In genomic region chr3:53254190-53254809, GRCh38 we compare ENCODE assay signal across 8 cellular contexts. TPM values are rescaled to one million over a fixed set of nuclear protein-coding genes. Genes with fewer than 3 reads are reported as not detected.
DNase-seq lines count a peak whose midpoint lies in the region; ATAC-seq, FAIRE-seq and TF ChIP-seq lines count a peak whose summit lies in the region.

No MANE protein-coding gene starts in this region.

- dilution Hi-C loops in endothelial cell of umbilical vein (cut with MboI; ENCODE audit: extremely low pct_ligation_motif_present, low sequenced_read_pairs), result no loop called here

- peaks cover 65% of the 10 kb centered on the region for H3K79me2 ChIP-seq in endothelial cell of umbilical vein (ENCODE audit: control insufficient read depth, insufficient read depth, low read length)

- no peaks in the 10 kb centered on the region for H3K9me1 ChIP-seq in endothelial cell of umbilical vein (replicated peaks; ENCODE audit: control insufficient read depth, extremely low read depth, insufficient read depth, low read length)

- H3K27ac ChIP-seq in Peyer's patch (peak overlapping the region; percentile 80 to 96 (median 90)), endothelial cell of umbilical vein (ENCODE audit: insufficient read depth, low read depth, low read length) (peak overlapping the region; percentile 44)

- peak; percentile 47 for FAIRE-seq in endothelial cell of umbilical vein (lab: Jason Lieb, UNC)

- H3K27ac Mint-ChIP-seq in naive B cell, result peak overlapping the region in 5 of 6 donors; percentile 62 to 92 (median 87)

- ATAC-seq in Right ventricle myocardium superior (ENCODE audit: poor library complexity) (peak; percentile 3), naive B cell (ENCODE audit: low read depth in 2 of 2) (no peak)

- CTCF ChIA-PET in endothelial cell of umbilical vein (lab: Charles Lee), result interaction anchor here (2.3 kb wide), 1 partner anchor 34 kb away, joined by 9 read pairs; no protein-coding TSS in a partner anchor

- H3K36me3 ChIP-seq in Peyer's patch, result no peaks in the 10 kb centered on the region
- H3K36me3 ChIP-seq in endothelial cell of umbilical vein (ENCODE audit: control insufficient read depth in 2 of 2, extremely low read depth in 1 of 2, insufficient read depth in 2 of 2, low read length in 2 of 2), result no peaks in the 10 kb centered on the region

- H3K4me1 ChIP-seq in Peyer's patch (peaks cover 0 to 40% (median 19%) of the 10 kb centered on the region in 4 donors), endothelial cell of umbilical vein (ENCODE audit: control insufficient read depth, extremely low read depth, insufficient read depth, low read length) (peaks cover 22% of the 10 kb centered on the region)

- H3K4me2 ChIP-seq in endothelial cell of umbilical vein (ENCODE audit: insufficient read depth, low read length), result peak overlapping the region; percentile 91

- DNase-seq in Right ventricle myocardium superior (no peak), cardiac septum (ENCODE audit: low spot score) (no peak), Peyer's patch (peak in 1 of 3 donors; percentile 60), endothelial cell of umbilical vein (ENCODE audit: low read depth, low spot score) (peak; percentile 31), naive B cell (no peak), OCI-M2 (lab: John Stamatoyannopoulos, UW; ENCODE audit: unreplicated experiment) (no peak), GM19238 (ENCODE audit: insufficient read length, low spot score) (no peak), NCI-H128 (lab: John Stamatoyannopoulos, UW; ENCODE audit: unreplicated experiment) (no peak)

- no peak for TF ChIP-seq CTCF in Peyer's patch (IDR thresholded peaks at IDR 0.05)
- no peak for TF ChIP-seq CTCF in endothelial cell of umbilical vein (IDR thresholded peaks at IDR 0.05; ENCODE audit: extremely low read depth in 1 of 2, insufficient read depth in 1 of 2, low read depth in 1 of 2, low read length in 2 of 2)

- POLR2A ChIA-PET in endothelial cell of umbilical vein (lab: Charles Lee), result no interaction called here

- H3K9me3 Mint-ChIP-seq in naive B cell, result no peaks in the 10 kb centered on the region

- H3K27me3 ChIP-seq in Peyer's patch (no peaks in the 10 kb centered on the region), endothelial cell of umbilical vein (ENCODE audit: control insufficient read depth in 2 of 2, insufficient read depth in 2 of 2, low read length in 2 of 2) (no peaks in the 10 kb centered on the region)

- BruUV-seq in endothelial cell of umbilical vein (replicated peaks; lab: Mats Ljungman, UMichigan), result TSS peak; percentile 29

- intact Hi-C loops in Right ventricle myocardium superior (cut with DNase I), result no loop called here
- intact Hi-C loops in cardiac septum (cut with DNase I), result no loop called here
- intact Hi-C loops in endothelial cell of umbilical vein (cut with micrococcal nuclease), result loop anchor here (1.0 kb wide), 1 partner anchor 16 kb away; no protein-coding TSS in a partner anchor

- peak overlapping the region; percentile 87 to 94 (median 90) for H3K4me3 Mint-ChIP-seq in naive B cell

- H4K20me1 ChIP-seq in endothelial cell of umbilical vein (replicated peaks; ENCODE audit: control insufficient read depth, extremely low read depth, insufficient read depth, low read length), result peaks cover 3% of the 10 kb centered on the region

- no peaks in the 10 kb centered on the region for H3K9me3 ChIP-seq in Peyer's patch
- no peaks in the 10 kb centered on the region for H3K9me3 ChIP-seq in endothelial cell of umbilical vein (replicated peaks; ENCODE audit: control insufficient read depth, insufficient read depth, low read length)

- H3K9ac ChIP-seq in endothelial cell of umbilical vein (replicated peaks; ENCODE audit: extremely low read depth, insufficient read depth, low read length), result peak overlapping the region; percentile 76

- TF ChIP-seq POLR2A in Peyer's patch (IDR thresholded peaks at IDR 0.05) (no peak), endothelial cell of umbilical vein (IDR thresholded peaks at IDR 0.05; ENCODE audit: low read depth, low read length) (peak; percentile 21)

- H3K27me3 Mint-ChIP-seq in naive B cell, result no peaks in the 10 kb centered on the region

- H3K36me3 Mint-ChIP-seq in naive B cell, result no peaks in the 10 kb centered on the region

- peaks cover 36 to 62% (median 59%) of the 10 kb centered on the region in 3 donors for H3K4me1 Mint-ChIP-seq in naive B cell

- H2AFZ ChIP-seq in endothelial cell of umbilical vein (ENCODE audit: low read depth, low read length), result no peak overlapping the region

- H3K4me3 ChIP-seq in Peyer's patch (peak overlapping the region; percentile 73 to 98 (median 80)), endothelial cell of umbilical vein (replicated peaks in 1 of 3; ENCODE audit: insufficient read depth in 1 of 3, low read depth in 1 of 3, low read length in 3 of 3) (peak overlapping the region; percentile 70 to 98 (median 88))

TF ChIP-seq in endothelial cell of umbilical vein, 7 proteins besides CTCF, POLR2A, EP300 and RAD21:
- TF ChIP-seq MAX (IDR thresholded peaks at IDR 0.05; ENCODE audit: insufficient read depth, insufficient read length) (no peak), GATA2 (IDR thresholded peaks at IDR 0.05; ENCODE audit: insufficient read depth, insufficient read length, low read depth, low read length) (no peak), POLR2AphosphoS5 (IDR thresholded peaks at IDR 0.05; ENCODE audit: insufficient read depth, low read depth, low read length) (no peak), JUN (IDR thresholded peaks at IDR 0.05; ENCODE audit: borderline replicate concordance, insufficient read depth, insufficient read length, low read depth) (no peak), EZH2 (IDR thresholded peaks at IDR 0.05; ENCODE audit: borderline replicate concordance, low read depth, low read length, severe bottlenecking) (no peak), FOS (IDR thresholded peaks at IDR 0.05; ENCODE audit: borderline replicate concordance, insufficient read depth, low read length) (no peak), MYC (IDR thresholded peaks at IDR 0.05; ENCODE audit: low read depth, low read length) (no peak)

RNA-seq across cellular contexts. Expression of gene TKT, which starts 1.5 kb away (rescaled TPM):
- total RNA-seq in Right ventricle myocardium superior (43.6 TPM), cardiac septum (34.6 TPM), Peyer's patch (100 to 1,000 TPM; 130 to 171 (median 145) TPM), endothelial cell of umbilical vein (510 and 586 TPM in 2 replicates)
- polyA plus RNA-seq in endothelial cell of umbilical vein (287 and 288 TPM in 2 replicates), naive B cell (ENCODE audit: low read depth in 6 of 6) (10 to 100 TPM; 33.0 to 52.9 (median 45.9) TPM)
- 268 and 345 TPM in 2 replicates for polyA plus RNA-seq in endothelial cell of umbilical vein (2011; cell fraction: cytosol; rRNA removed)
- polyA plus RNA-seq in endothelial cell of umbilical vein (2011; cell fraction: nucleus; rRNA removed), result 184 and 232 TPM in 2 replicates
- polyA plus RNA-seq in endothelial cell of umbilical vein (2012), result 369 and 460 TPM in 2 replicates
- 228 and 298 TPM in 2 replicates for polyA minus RNA-seq in endothelial cell of umbilical vein
- 446 TPM for polyA minus RNA-seq in endothelial cell of umbilical vein (2011; cell fraction: cytosol; rRNA and poly(A)+ RNA removed)
- 75.3 and 101 TPM in 2 replicates for polyA minus RNA-seq in endothelial cell of umbilical vein (2011; cell fraction: nucleus; rRNA and poly(A)+ RNA removed)
